15 cellular contexts compared by ENCODE assay signal in the genomic region with DNA sequence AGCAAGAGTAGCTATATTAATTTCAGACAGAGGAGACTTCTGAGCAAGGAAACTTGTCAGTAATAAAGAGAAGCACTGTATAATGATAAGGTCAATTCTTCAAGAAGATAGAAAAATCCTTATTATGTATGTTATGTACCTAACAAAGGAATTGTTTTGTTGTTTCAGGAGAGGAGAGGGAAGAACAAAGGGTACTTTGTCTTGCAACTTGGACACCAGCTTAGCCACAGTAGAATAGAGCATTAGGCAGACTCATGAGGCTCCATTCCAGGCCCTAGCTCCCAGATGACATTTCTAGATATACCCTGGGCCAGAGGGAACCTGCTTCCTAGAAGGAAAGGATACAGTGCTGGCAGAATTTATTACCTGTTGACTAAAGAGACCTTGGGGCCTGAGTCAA. TPM values are rescaled to one million over a fixed set of nuclear protein-coding genes. Genes with fewer than 3 reads are reported as not detected.
A peak's percentile ranks its signal among the peaks of the same experiment; 100 is the strongest.
DNase-seq lines count a peak whose midpoint lies in the region; ATAC-seq and TF ChIP-seq lines count a peak whose summit lies in the region.
"Had no signal": no experiment of that assay in that cellular context is flagged by ENCODE, and none has a peak within 500 bp of the region (broad histone marks: within the 10 kb centered on the region; RNA-seq: fewer than 3 reads in every experiment).

No MANE protein-coding gene starts in this region.

- peaks cover 40% of the 10 kb centered on the region for H3K36me3 Mint-ChIP-seq in WTC11

- in situ Hi-C loops in SK-MEL-5 (cut with HindIII; ENCODE audit: low pct_unique_long_range_greater_than_20kb, low sequenced_read_pairs): no loop called here

- peaks cover 41% of the 10 kb centered on the region for H3K9me3 Mint-ChIP-seq in WTC11
- H3K9me3 Mint-ChIP-seq: CD4-positive, alpha-beta T cell had no signal

- H3K4me3 Mint-ChIP-seq in WTC11: no peak overlapping the region
- H3K4me3 Mint-ChIP-seq: B cell; CD4-positive, alpha-beta T cell; GM23338 had no signal

- no peak for TF ChIP-seq CTCF in WTC11 (IDR thresholded peaks at IDR 0.05)

- peaks cover 5% of the 10 kb centered on the region for H3K27me3 Mint-ChIP-seq in WTC11 (ENCODE audit: low read depth)
- H3K27me3 Mint-ChIP-seq: B cell; CD4-positive, alpha-beta T cell had no signal

- POLR2A ChIA-PET in WTC11 (lab: Charles Lee): no interaction called here

- H3K4me1 Mint-ChIP-seq in WTC11: peaks cover 3% of the 10 kb centered on the region

- no peak for ATAC-seq in HG03469 (IDR thresholded peaks at IDR 0.05; ENCODE audit: unreplicated experiment)
- ATAC-seq in WTC11: no peak
- ATAC-seq: GM12878, GM23338 had no signal

- no peak overlapping the region for H3K27ac Mint-ChIP-seq in WTC11
- H3K27ac Mint-ChIP-seq: B cell; CD4-positive, alpha-beta T cell; GM23338 had no signal

- DNase-seq in COLO829 (ENCODE audit: low spot score) (peak; percentile 14), SK-MEL-5 (ENCODE audit: low read depth, low spot score) (peak; percentile 80), left kidney (ENCODE audit: low read depth, low spot score) (peak; percentile 10), superior temporal gyrus (ENCODE audit: extremely low spot score) (peak; percentile 23), NCI-H748 treated with DMSO at 0.1 percent for 48 hours (lab: John Stamatoyannopoulos, UW) (no peak), WTC11 (ENCODE audit: low spot score) (no peak)
- DNase-seq: ACHN; C1 segment of cervical spinal cord; CD4-positive, alpha-beta T cell; DMS79; H7 had no signal

- CTCF ChIA-PET in WTC11 (lab: Charles Lee): no interaction called here

TF ChIP-seq in WTC11, 78 proteins besides CTCF, POLR2A, EP300 and RAD21 (continues in another document):
- TF ChIP-seq, protein P1, sequence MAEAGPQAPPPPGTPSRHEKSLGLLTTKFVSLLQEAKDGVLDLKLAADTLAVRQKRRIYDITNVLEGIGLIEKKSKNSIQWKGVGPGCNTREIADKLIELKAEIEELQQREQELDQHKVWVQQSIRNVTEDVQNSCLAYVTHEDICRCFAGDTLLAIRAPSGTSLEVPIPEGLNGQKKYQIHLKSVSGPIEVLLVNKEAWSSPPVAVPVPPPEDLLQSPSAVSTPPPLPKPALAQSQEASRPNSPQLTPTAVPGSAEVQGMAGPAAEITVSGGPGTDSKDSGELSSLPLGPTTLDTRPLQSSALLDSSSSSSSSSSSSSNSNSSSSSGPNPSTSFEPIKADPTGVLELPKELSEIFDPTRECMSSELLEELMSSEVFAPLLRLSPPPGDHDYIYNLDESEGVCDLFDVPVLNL (CRISPR knock-in tag; IDR thresholded peaks at IDR 0.05; ENCODE audit: borderline replicate concordance, low read depth): no peak
- TF ChIP-seq, protein P2, sequence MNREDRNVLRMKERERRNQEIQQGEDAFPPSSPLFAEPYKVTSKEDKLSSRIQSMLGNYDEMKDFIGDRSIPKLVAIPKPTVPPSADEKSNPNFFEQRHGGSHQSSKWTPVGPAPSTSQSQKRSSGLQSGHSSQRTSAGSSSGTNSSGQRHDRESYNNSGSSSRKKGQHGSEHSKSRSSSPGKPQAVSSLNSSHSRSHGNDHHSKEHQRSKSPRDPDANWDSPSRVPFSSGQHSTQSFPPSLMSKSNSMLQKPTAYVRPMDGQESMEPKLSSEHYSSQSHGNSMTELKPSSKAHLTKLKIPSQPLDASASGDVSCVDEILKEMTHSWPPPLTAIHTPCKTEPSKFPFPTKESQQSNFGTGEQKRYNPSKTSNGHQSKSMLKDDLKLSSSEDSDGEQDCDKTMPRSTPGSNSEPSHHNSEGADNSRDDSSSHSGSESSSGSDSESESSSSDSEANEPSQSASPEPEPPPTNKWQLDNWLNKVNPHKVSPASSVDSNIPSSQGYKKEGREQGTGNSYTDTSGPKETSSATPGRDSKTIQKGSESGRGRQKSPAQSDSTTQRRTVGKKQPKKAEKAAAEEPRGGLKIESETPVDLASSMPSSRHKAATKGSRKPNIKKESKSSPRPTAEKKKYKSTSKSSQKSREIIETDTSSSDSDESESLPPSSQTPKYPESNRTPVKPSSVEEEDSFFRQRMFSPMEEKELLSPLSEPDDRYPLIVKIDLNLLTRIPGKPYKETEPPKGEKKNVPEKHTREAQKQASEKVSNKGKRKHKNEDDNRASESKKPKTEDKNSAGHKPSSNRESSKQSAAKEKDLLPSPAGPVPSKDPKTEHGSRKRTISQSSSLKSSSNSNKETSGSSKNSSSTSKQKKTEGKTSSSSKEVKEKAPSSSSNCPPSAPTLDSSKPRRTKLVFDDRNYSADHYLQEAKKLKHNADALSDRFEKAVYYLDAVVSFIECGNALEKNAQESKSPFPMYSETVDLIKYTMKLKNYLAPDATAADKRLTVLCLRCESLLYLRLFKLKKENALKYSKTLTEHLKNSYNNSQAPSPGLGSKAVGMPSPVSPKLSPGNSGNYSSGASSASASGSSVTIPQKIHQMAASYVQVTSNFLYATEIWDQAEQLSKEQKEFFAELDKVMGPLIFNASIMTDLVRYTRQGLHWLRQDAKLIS (CRISPR knock-in tag; IDR thresholded peaks at IDR 0.05; ENCODE audit: borderline replicate concordance): no peak
- TF ChIP-seq MYBL2 (CRISPR knock-in tag; IDR thresholded peaks at IDR 0.05) (no peak), ZNF138 (CRISPR knock-in tag; conservative IDR thresholded peaks at IDR 0.05) (no peak), ETV6 (CRISPR knock-in tag; IDR thresholded peaks at IDR 0.05) (no peak), TEAD4 (CRISPR knock-in tag; IDR thresholded peaks at IDR 0.05) (no peak), ZBTB21 (CRISPR knock-in tag; IDR thresholded peaks at IDR 0.05; ENCODE audit: borderline replicate concordance) (no peak), ATF1 (CRISPR knock-in tag; IDR thresholded peaks at IDR 0.05) (no peak), NR3C1 (CRISPR knock-in tag; conservative IDR thresholded peaks at IDR 0.05; ENCODE audit: low read depth) (no peak), ZNF263 (CRISPR knock-in tag; IDR thresholded peaks at IDR 0.05; ENCODE audit: low read depth) (no peak), FOXK1 (CRISPR knock-in tag; IDR thresholded peaks at IDR 0.05) (no peak), CREB1 (CRISPR knock-in tag; IDR thresholded peaks at IDR 0.05) (no peak), RELA (CRISPR knock-in tag; IDR thresholded peaks at IDR 0.05; ENCODE audit: borderline replicate concordance) (no peak), HMGA2 (CRISPR knock-in tag; IDR thresholded peaks at IDR 0.05) (no peak), ZNF671 (CRISPR knock-in tag; IDR thresholded peaks at IDR 0.05) (no peak)
- TF ChIP-seq, protein P3, sequence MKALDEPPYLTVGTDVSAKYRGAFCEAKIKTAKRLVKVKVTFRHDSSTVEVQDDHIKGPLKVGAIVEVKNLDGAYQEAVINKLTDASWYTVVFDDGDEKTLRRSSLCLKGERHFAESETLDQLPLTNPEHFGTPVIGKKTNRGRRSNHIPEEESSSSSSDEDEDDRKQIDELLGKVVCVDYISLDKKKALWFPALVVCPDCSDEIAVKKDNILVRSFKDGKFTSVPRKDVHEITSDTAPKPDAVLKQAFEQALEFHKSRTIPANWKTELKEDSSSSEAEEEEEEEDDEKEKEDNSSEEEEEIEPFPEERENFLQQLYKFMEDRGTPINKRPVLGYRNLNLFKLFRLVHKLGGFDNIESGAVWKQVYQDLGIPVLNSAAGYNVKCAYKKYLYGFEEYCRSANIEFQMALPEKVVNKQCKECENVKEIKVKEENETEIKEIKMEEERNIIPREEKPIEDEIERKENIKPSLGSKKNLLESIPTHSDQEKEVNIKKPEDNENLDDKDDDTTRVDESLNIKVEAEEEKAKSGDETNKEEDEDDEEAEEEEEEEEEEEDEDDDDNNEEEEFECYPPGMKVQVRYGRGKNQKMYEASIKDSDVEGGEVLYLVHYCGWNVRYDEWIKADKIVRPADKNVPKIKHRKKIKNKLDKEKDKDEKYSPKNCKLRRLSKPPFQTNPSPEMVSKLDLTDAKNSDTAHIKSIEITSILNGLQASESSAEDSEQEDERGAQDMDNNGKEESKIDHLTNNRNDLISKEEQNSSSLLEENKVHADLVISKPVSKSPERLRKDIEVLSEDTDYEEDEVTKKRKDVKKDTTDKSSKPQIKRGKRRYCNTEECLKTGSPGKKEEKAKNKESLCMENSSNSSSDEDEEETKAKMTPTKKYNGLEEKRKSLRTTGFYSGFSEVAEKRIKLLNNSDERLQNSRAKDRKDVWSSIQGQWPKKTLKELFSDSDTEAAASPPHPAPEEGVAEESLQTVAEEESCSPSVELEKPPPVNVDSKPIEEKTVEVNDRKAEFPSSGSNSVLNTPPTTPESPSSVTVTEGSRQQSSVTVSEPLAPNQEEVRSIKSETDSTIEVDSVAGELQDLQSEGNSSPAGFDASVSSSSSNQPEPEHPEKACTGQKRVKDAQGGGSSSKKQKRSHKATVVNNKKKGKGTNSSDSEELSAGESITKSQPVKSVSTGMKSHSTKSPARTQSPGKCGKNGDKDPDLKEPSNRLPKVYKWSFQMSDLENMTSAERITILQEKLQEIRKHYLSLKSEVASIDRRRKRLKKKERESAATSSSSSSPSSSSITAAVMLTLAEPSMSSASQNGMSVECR (CRISPR knock-in tag; IDR thresholded peaks at IDR 0.05; ENCODE audit: borderline replicate concordance): no peak
- TF ChIP-seq, protein P4, sequence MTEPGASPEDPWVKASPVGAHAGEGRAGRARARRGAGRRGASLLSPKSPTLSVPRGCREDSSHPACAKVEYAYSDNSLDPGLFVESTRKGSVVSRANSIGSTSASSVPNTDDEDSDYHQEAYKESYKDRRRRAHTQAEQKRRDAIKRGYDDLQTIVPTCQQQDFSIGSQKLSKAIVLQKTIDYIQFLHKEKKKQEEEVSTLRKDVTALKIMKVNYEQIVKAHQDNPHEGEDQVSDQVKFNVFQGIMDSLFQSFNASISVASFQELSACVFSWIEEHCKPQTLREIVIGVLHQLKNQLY (CRISPR knock-in tag; IDR thresholded peaks at IDR 0.05): no peak

RNA-seq across cellular contexts. Expression of a gene that starts 6.5 kb away (rescaled TPM):
- total RNA-seq in SK-MEL-5 (2014; rRNA removed; shearing (Covaris generic)): 11.9 and 14.9 TPM in 2 replicates
- 25.6 and 28.5 TPM in 2 replicates for polyA plus RNA-seq in SK-MEL-5 (2015; cell fraction: cytosol; rRNA removed)
- 11.8 and 14.5 TPM in 2 replicates for polyA plus RNA-seq in SK-MEL-5 (2015; cell fraction: nucleus; rRNA removed)
- total RNA-seq in WTC11 (2021): 59.3 to 73.8 TPM (median 62.1 TPM) in 3 replicates

Comparison
In these comparisons a context has a peak if more than half of its experiments do, and no peak if none do; other contexts are left out.
1. DNase-seq: peak in COLO829 (single experiment), SK-MEL-5 (single experiment), left kidney (single experiment) and superior temporal gyrus (single experiment); none in NCI-H748 treated with DMSO at 0.1 percent for 48 hours (single experiment) and WTC11 (single experiment).